ENCODE assay signal across 8 cellular contexts in genomic region chr12:117874842-117875434, GRCh38.
DNase-seq lines count a peak whose midpoint lies in the region; ATAC-seq and TF ChIP-seq lines count a peak whose summit lies in the region.

No MANE protein-coding gene starts in this region.

- ATAC-seq in upper lobe of right lung, result peak; percentile 96

- H2AFZ ChIP-seq in parathyroid adenoma, result peak overlapping the region; percentile 54

- DNase-seq in SIG-M5 treated with dmso at 0.1 percent for 504 hours (lab: John Stamatoyannopoulos, UW; ENCODE audit: unreplicated experiment) (peak; percentile 24), SIG-M5 (lab: John Stamatoyannopoulos, UW) (no peak), KBM-7 (peak; percentile 82), RPMI8226 (peak; percentile 75), germinal center (ENCODE audit: low spot score) (peak; percentile 59), upper lobe of right lung (peak; percentile 84)
- peak; percentile 88 for DNase-seq in activated effector memory CD4-positive, alpha-beta T cell treated with anti-CD3 and anti-CD28 coated beads, Interleukin-2, amount 50 U/mL, for 16 hours

- H3K27ac ChIP-seq in parathyroid adenoma, result no peak overlapping the region
- H3K27ac ChIP-seq in upper lobe of right lung, result no peak overlapping the region

- H3K36me3 ChIP-seq in parathyroid adenoma (ENCODE audit: control insufficient read depth, insufficient read depth, low read length) (no peaks in the 10 kb centered on the region), upper lobe of right lung (no peaks in the 10 kb centered on the region)

- H3K79me2 ChIP-seq in parathyroid adenoma, result no peaks in the 10 kb centered on the region

- peak; percentile 93 for TF ChIP-seq CTCF in parathyroid adenoma (IDR thresholded peaks at IDR 0.05)
- peak; percentile 92 for TF ChIP-seq CTCF in upper lobe of right lung (IDR thresholded peaks at IDR 0.05)

- H3K4me2 ChIP-seq in parathyroid adenoma (ENCODE audit: low read length), result no peak overlapping the region

- intact Hi-C loops in upper lobe of right lung (cut with DNase I), result no loop called here

- no peaks in the 10 kb centered on the region for H3K4me1 ChIP-seq in parathyroid adenoma
- H3K4me1 ChIP-seq in upper lobe of right lung, result no peaks in the 10 kb centered on the region

- H3K9ac ChIP-seq in parathyroid adenoma, result no peak overlapping the region

- H3K9me3 ChIP-seq in parathyroid adenoma (ENCODE audit: control insufficient read depth, low read length) (no peaks in the 10 kb centered on the region), upper lobe of right lung (no peaks in the 10 kb centered on the region)

- H3K4me3 ChIP-seq in parathyroid adenoma (ENCODE audit: low read depth, low read length) (no peak overlapping the region), upper lobe of right lung (no peak overlapping the region)

- H3K27me3 ChIP-seq in parathyroid adenoma (ENCODE audit: control insufficient read depth, insufficient read depth, low read length), result no peaks in the 10 kb centered on the region
- H3K27me3 ChIP-seq in upper lobe of right lung, result peaks cover 17% of the 10 kb centered on the region

- in situ Hi-C loops in KBM-7 (cut with MboI; ENCODE audit: low pct_unique_long_range_greater_than_20kb, low sequenced_read_pairs), result no loop called here
